Comparison of ENCODE assay signal across 28 cellular contexts in genomic region chr5:153005711-153006110, GRCh38.
"Had no signal": no experiment of that assay in that cellular context is flagged by ENCODE, and none has a peak within 500 bp of the region (broad histone marks: within the 10 kb centered on the region; RNA-seq: fewer than 3 reads in every experiment).

No MANE protein-coding gene starts in this region.

- H3K27me3 Mint-ChIP-seq: stimulated activated memory B cell treated with anti-CD40 and anti-IgM and Interleukin-4, amounts not matched to agents 10 μg/mL and 1 μg/mL and 100 μg/mL, for 72 hours; stimulated activated naive B cell treated with anti-CD40 and anti-IgM and Interleukin-4, amounts not matched to agents 10 μg/mL and 1 μg/mL and 100 μg/mL, for 72 hours; stimulated activated naive CD8-positive, alpha-beta T cell treated with anti-CD3 and anti-CD28 coated beads, Interleukin-15, amount 100 ng/mL, for 72 hours; stimulated activated naive CD8-positive, alpha-beta T cell treated with anti-CD3 and anti-CD28 coated beads, Interleukin-15, Interleukin-2, amounts not matched to agents 100 ng/mL and 50 ng/mL, for 24 hours; type B pancreatic cell had no signal

- H3K9me3 ChIP-seq: testis, thyroid gland, upper lobe of right lung, uterus, vagina had no signal

- H3K36me3 ChIP-seq: stomach, thoracic aorta, thyroid gland, tibial artery, tibial nerve, transverse colon, upper lobe of left lung, upper lobe of right lung, uterus, vagina had no signal

- H3K36me3 Mint-ChIP-seq: stimulated activated effector memory CD8-positive, alpha-beta T cell treated with anti-CD3 and anti-CD28 coated beads, Interleukin-12 subunit alpha, Interleukin-12 subunit beta, amount 100 ng/mL, for 72 hours; stimulated activated memory B cell treated with anti-CD40 and anti-IgM and Interleukin-4, amounts not matched to agents 10 μg/mL and 1 μg/mL and 100 μg/mL, for 72 hours; stimulated activated naive B cell treated with anti-CD40 and anti-IgM and Interleukin-4, amounts not matched to agents 10 μg/mL and 1 μg/mL and 100 μg/mL, for 72 hours; type B pancreatic cell had no signal

- H3K4me1 Mint-ChIP-seq: stimulated activated effector memory CD8-positive, alpha-beta T cell treated with anti-CD3 and anti-CD28 coated beads, Interleukin-12 subunit alpha, Interleukin-12 subunit beta, amount 100 ng/mL, for 72 hours; stimulated activated memory B cell treated with anti-CD40 and anti-IgM and Interleukin-4, amounts not matched to agents 10 μg/mL and 1 μg/mL and 100 μg/mL, for 72 hours; stimulated activated naive B cell treated with anti-CD40 and anti-IgM and Interleukin-4, amounts not matched to agents 10 μg/mL and 1 μg/mL and 100 μg/mL, for 72 hours; stimulated activated naive CD8-positive, alpha-beta T cell treated with anti-CD3 and anti-CD28 coated beads, Interleukin-15, amount 100 ng/mL, for 72 hours had no signal

- ATAC-seq: stimulated activated effector memory CD8-positive, alpha-beta T cell treated with anti-CD3 and anti-CD28 coated beads, Interleukin-12 subunit alpha, Interleukin-12 subunit beta, amount 100 ng/mL, for 72 hours; stimulated activated memory B cell treated with anti-CD40 and anti-IgM and Interleukin-4, amounts not matched to agents 10 μg/mL and 1 μg/mL and 100 μg/mL, for 72 hours; stimulated activated naive B cell treated with anti-CD40 and anti-IgM and Interleukin-4, amounts not matched to agents 10 μg/mL and 1 μg/mL and 100 μg/mL, for 72 hours; stimulated activated naive CD8-positive, alpha-beta T cell treated with anti-CD3 and anti-CD28 coated beads, Interleukin-15, amount 100 ng/mL, for 72 hours; stimulated activated naive CD8-positive, alpha-beta T cell treated with anti-CD3 and anti-CD28 coated beads, Interleukin-15, Interleukin-2, amounts not matched to agents 100 U/mL and 50 U/mL, for 24 hours; upper lobe of right lung had no signal

- FAIRE-seq: urothelium cell line had no signal

- DNase-seq: stimulated activated CD4-positive, alpha-beta T cell treated with anti-CD3 and anti-CD28 coated beads, Interleukin-2, amount 100 ng/mL, for 48 hours; stimulated activated CD4-positive, alpha-beta T cell treated with anti-CD3 and anti-CD28 coated beads, Interleukin-4, amount 100 ng/mL, for 1 hour; stimulated activated CD4-positive, alpha-beta T cell treated with anti-CD3 and anti-CD28 coated beads, Interleukin-4, amount 100 ng/mL, for 24 hours; stimulated activated CD4-positive, alpha-beta T cell treated with anti-CD3 and anti-CD28 coated beads, Interleukin-4, amount 100 ng/mL, for 4 hours; stimulated activated CD8-positive, alpha-beta memory T cell treated with anti-CD3 and anti-CD28 coated beads, Interleukin-4, amount 100 ng/mL, for 48 hours; stimulated activated naive B cell treated with anti-CD40 and anti-IgM and Interleukin-4, amounts not matched to agents 10 μg/mL and 1 μg/mL and 100 μg/mL, for 72 hours; stimulated activated naive CD4-positive, alpha-beta T cell; stimulated activated naive CD4-positive, alpha-beta T cell treated with Interleukin-2 at 50 U/mL for 16 hours; stimulated activated naive CD8-positive, alpha-beta T cell treated with anti-CD3 and anti-CD28 coated beads, Interleukin-15, amount 100 ng/mL, for 72 hours; stimulated activated naive CD8-positive, alpha-beta T cell treated with anti-CD3 and anti-CD28 coated beads, Interleukin-15, Interleukin-2, amounts not matched to agents 100 U/mL and 50 U/mL, for 24 hours; stomach; substantia nigra; testis; thyroid gland; tibial artery; transverse colon; trophoblast cell; upper lobe of left lung; upper lobe of right lung; uterus had no signal

- H3K4me1 ChIP-seq: stomach, testis, thyroid gland, tibial artery, tibial nerve, transverse colon, upper lobe of left lung, upper lobe of right lung, uterus, vagina had no signal

- H3K27ac Mint-ChIP-seq: stimulated activated effector memory CD8-positive, alpha-beta T cell treated with anti-CD3 and anti-CD28 coated beads, Interleukin-12 subunit alpha, Interleukin-12 subunit beta, amount 100 ng/mL, for 72 hours; stimulated activated memory B cell treated with anti-CD40 and anti-IgM and Interleukin-4, amounts not matched to agents 10 μg/mL and 1 μg/mL and 100 μg/mL, for 72 hours; stimulated activated naive B cell treated with anti-CD40 and anti-IgM and Interleukin-4, amounts not matched to agents 10 μg/mL and 1 μg/mL and 100 μg/mL, for 72 hours; stimulated activated naive CD8-positive, alpha-beta T cell treated with anti-CD3 and anti-CD28 coated beads, Interleukin-15, amount 100 ng/mL, for 72 hours; stimulated activated naive CD8-positive, alpha-beta T cell treated with anti-CD3 and anti-CD28 coated beads, Interleukin-15, Interleukin-2, amounts not matched to agents 100 ng/mL and 50 ng/mL, for 24 hours; type B pancreatic cell had no signal

- H3K4me3 Mint-ChIP-seq: stimulated activated effector memory CD8-positive, alpha-beta T cell treated with anti-CD3 and anti-CD28 coated beads, Interleukin-12 subunit alpha, Interleukin-12 subunit beta, amount 100 ng/mL, for 72 hours; stimulated activated memory B cell treated with anti-CD40 and anti-IgM and Interleukin-4, amounts not matched to agents 10 μg/mL and 1 μg/mL and 100 μg/mL, for 72 hours; stimulated activated naive B cell treated with anti-CD40 and anti-IgM and Interleukin-4, amounts not matched to agents 10 μg/mL and 1 μg/mL and 100 μg/mL, for 72 hours; stimulated activated naive CD8-positive, alpha-beta T cell treated with anti-CD3 and anti-CD28 coated beads, Interleukin-15, amount 100 ng/mL, for 72 hours; stimulated activated naive CD8-positive, alpha-beta T cell treated with anti-CD3 and anti-CD28 coated beads, Interleukin-15, Interleukin-2, amounts not matched to agents 100 ng/mL and 50 ng/mL, for 24 hours; type B pancreatic cell had no signal

- H3K27me3 ChIP-seq: stomach, testis, thyroid gland, tibial artery, tibial nerve, transverse colon, upper lobe of left lung, upper lobe of right lung, uterus, vagina had no signal

- H3K4me3 ChIP-seq: stomach, testis, thoracic aorta, thyroid gland, tibial artery, tibial nerve, transverse colon, upper lobe of left lung, upper lobe of right lung, uterus, vagina had no signal

- H3K27ac ChIP-seq: stomach, testis, thoracic aorta, thyroid gland, tibial artery, tibial nerve, transverse colon, upper lobe of left lung, upper lobe of right lung, uterus, vagina had no signal
